22 cellular contexts compared by ENCODE assay signal in the genomic region with DNA sequence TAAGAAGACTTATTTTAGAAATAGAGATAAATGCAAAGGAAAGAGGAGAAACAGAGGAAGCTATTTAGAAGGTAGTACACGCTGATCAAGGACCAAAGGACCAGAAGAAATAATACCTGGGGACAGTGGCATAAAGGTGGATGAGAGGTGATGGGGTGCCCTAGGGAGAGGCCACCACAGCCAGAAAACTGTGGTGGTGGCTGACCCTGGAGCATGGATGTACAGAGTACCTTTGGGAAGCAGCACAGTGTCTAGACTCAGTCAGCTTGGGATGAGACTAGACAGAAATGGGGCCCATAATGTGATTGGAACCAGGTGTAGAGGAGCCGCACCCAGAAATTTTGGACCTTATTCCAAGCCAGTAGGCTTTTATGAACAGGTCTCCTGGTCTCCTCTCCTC.
"Had no signal": no experiment of that assay in that cellular context is flagged by ENCODE, and none has a peak within 500 bp of the region (broad histone marks: within the 10 kb centered on the region; RNA-seq: fewer than 3 reads in every experiment).

No MANE protein-coding gene starts in this region.

- H3K27me3 ChIP-seq: gastroesophageal sphincter, right atrium auricular region, transverse colon had no signal

- DNase-seq: activated CD4-positive, alpha-beta T cell treated with anti-CD3 and anti-CD28 coated beads for 4 hours; activated CD4-positive, alpha-beta T cell treated with anti-CD3 and anti-CD28 coated beads, Interleukin-2, amount 50 U/mL, for 48 hours; activated CD4-positive, CD25-positive, alpha-beta regulatory T cell; activated CD8-positive, alpha-beta memory T cell treated with anti-CD3 and anti-CD28 coated beads, Interleukin-2, amount 50 U/mL, for 48 hours; activated effector memory CD4-positive, alpha-beta T cell treated with Interleukin-2 at 50 U/mL for 16 hours; activated naive CD4-positive, alpha-beta T cell treated with anti-CD3 and anti-CD28 coated beads, Interleukin-2, amount 50 U/mL, for 16 hours; activated naive CD8-positive, alpha-beta T cell treated with anti-CD3 and anti-CD28 coated beads, Interleukin-2, amount 50 U/mL, for 24 hours; activated T-cell treated with anti-CD3 and anti-CD28 coated beads, Interleukin-2, amount 50 U/mL, for 4 hours; caudate nucleus; effector memory CD4-positive, alpha-beta T cell; naive thymus-derived CD4-positive, alpha-beta T cell; small intestine; stimulated activated CD4-positive, alpha-beta T cell treated with anti-CD3 and anti-CD28 coated beads, Interleukin-2, amount 100 ng/mL, for 24 hours; T-helper 17 cell; transverse colon had no signal

- H3K4me3 ChIP-seq: prostate gland, transverse colon had no signal

- FAIRE-seq: colon, endothelial cell of umbilical vein, small intestine had no signal

- H3K9me3 ChIP-seq: gastroesophageal sphincter, prostate gland, right atrium auricular region, transverse colon had no signal

- H3K27ac ChIP-seq: prostate gland, right atrium auricular region had no signal

- H3K36me3 ChIP-seq: gastroesophageal sphincter, prostate gland, right atrium auricular region, transverse colon had no signal

- ATAC-seq: activated naive CD8-positive, alpha-beta T cell treated with anti-CD3 and anti-CD28 coated beads, Interleukin-2, amount 50 U/mL, for 24 hours; activated T-cell treated with anti-CD3 and anti-CD28 coated beads, Interleukin-2, amount 50 U/mL, for 4 hours; esophagus mucosa; gastroesophageal sphincter; naive thymus-derived CD4-positive, alpha-beta T cell; stimulated activated memory B cell treated with anti-CD40 and anti-IgM and Interleukin-4, amounts not matched to agents 10 μg/mL and 1 μg/mL and 100 μg/mL, for 72 hours; T-helper 17 cell had no signal
